Comparison of ENCODE assay signal across 10 cellular contexts in the genomic region with DNA sequence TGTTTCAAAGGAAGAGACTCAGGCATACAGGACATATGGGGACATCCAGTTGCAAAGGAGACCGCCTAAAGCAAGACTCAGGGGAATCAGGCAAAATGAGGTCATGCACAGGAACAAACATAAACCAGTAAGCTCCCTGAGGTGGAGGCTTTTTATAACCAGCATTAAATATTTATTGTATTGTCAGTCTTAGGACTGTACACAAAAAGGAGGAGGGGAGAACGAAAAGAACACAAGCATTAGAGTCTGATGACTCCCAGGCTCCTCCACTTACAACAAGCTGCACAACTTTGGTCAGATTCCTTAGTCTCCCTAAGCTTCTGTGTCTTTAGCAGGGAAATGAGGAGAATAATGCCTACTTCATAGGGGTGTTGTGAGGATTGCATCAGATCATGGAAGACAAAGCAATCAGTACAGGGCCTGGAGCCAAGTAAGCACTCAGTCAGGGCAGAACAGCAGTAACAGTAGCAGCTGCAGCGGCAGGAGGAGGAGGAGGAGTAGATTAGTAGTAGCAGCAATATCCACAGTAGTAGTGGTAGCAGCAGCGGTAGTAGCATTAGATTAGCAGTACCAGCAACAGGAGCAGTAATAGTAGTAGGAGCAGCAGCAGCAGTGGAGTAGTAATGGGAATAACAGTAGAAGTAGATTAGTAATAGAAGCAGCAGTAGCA. TPM values are rescaled to one million over a fixed set of nuclear protein-coding genes. Genes with fewer than 3 reads are reported as not detected.
DNase-seq lines count a peak whose midpoint lies in the region; ATAC-seq and TF ChIP-seq lines count a peak whose summit lies in the region.
"Had no signal": no experiment of that assay in that cellular context is flagged by ENCODE, and none has a peak within 500 bp of the region (broad histone marks: within the 10 kb centered on the region; RNA-seq: fewer than 3 reads in every experiment).

No MANE protein-coding gene starts in this region.

- H3K36me3 ChIP-seq in testis (ENCODE audit: low read depth, missing control alignments): no peaks in the 10 kb centered on the region

- H3K27me3 ChIP-seq in testis: no peaks in the 10 kb centered on the region

- intact Hi-C loops in left cardiac atrium (cut with DNase I): no loop called here
- intact Hi-C loops in testis (cut with DNase I; ENCODE audit: low total_unique reads): no loop called here

- no peak overlapping the region for H3K27ac ChIP-seq in testis

- H3K4me1 ChIP-seq in testis: no peaks in the 10 kb centered on the region

- WGBS in testis, 2 donors: 53 to 71% methylated on average over 4 of the region's 4 CpGs

- no peak for TF ChIP-seq POLR2A in testis (IDR thresholded peaks at IDR 0.05)

- peak; percentile 71 for DNase-seq in NCI-H1092 (lab: John Stamatoyannopoulos, UW)
- DNase-seq in RPMI7951 (ENCODE audit: low read depth): peak; percentile 11
- DNase-seq in left cardiac atrium: peak; percentile 25
- DNase-seq in testis: peak; percentile 36
- DNase-seq in NCI-H446 treated with DMSO at 0.1 percent for 48 hours (lab: John Stamatoyannopoulos, UW): no peak
- DNase-seq in ACHN: no peak
- no peak for DNase-seq in RPMI8226
- DNase-seq: amniotic stem cell; NCI-H187; stimulated activated CD4-positive, alpha-beta T cell treated with anti-CD3 and anti-CD28 coated beads, Interleukin-4, amount 100 ng/mL, for 1 hour had no signal

- in situ Hi-C loops in ACHN (cut with HindIII; ENCODE audit: low pct_ligation_motif_present, low pct_unique_long_range_greater_than_20kb, low sequenced_read_pairs): no loop called here

- no peak for TF ChIP-seq CTCF in testis (IDR thresholded peaks at IDR 0.05)

- H3K4me3 ChIP-seq in testis: no peak overlapping the region

- H3K9me3 ChIP-seq in testis: no peaks in the 10 kb centered on the region

- peak; percentile 67 for ATAC-seq in left cardiac atrium

RNA-seq across cellular contexts. Expression of a gene that starts 54.2 kb away (rescaled TPM):
- total RNA-seq in RPMI7951 (2014; rRNA removed; shearing (Covaris generic)): 6.8 and 7.9 TPM in 2 replicates
- 10 to 100 TPM; 14.7 to 15.2 TPM for total RNA-seq in left cardiac atrium
- 100 to 1,000 TPM in 1 of 2 donors, 10 to 100 TPM in 1; 44.5 to 138 TPM for total RNA-seq in testis
- 268 TPM for polyA plus RNA-seq in testis (ENCODE audit: insufficient read depth, low read depth, low replicate concordance)

Comparison
In these comparisons a context has a peak if more than half of its experiments do, and no peak if none do; other contexts are left out.
1. DNase-seq: peak in NCI-H1092 (single experiment), RPMI7951 (single experiment), left cardiac atrium (single experiment) and testis (single experiment); none in NCI-H446 treated with DMSO at 0.1 percent for 48 hours (single experiment), ACHN (single experiment) and RPMI8226 (single experiment).